ENCODE assay signal across 1 cellular context in the genomic region with DNA sequence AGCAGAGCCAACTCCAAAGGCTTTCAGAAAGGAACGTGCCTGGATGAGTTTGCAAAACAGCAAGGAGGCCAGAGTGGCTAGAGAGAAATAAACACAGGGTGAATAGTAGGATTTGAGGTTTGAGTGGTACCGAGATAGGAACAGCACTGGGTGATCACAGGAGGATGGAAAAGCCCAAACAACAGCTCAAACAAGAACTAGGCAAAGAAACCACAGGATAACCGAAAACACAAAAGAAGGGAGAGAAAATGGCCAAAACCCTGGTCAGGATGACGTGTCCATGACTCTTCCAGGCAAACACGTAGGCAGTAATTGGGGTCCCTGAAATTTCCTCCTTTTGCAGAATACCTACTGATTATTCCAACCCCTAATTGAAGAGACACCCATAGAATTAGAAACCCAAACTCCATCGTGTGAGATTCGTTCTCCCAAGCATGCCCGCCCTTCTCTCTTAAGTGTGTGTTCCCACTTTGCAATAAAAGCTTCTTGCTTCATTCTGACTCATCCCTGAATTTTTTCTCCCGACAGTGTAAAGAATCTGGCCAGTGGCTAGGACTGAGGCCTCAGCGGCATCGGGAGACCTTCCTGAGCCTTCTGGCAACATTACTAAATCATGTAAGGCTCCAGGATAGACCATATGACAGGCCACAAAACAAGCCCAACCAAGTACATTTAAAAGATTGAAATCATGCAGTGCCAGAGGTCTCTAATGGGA.
TF ChIP-seq lines count a peak whose summit lies in the region.

No MANE protein-coding gene starts in this region.

TF ChIP-seq in K562, 482 proteins besides CTCF, POLR2A, EP300 and RAD21:
- TF ChIP-seq STAG1 (CRISPR knock-in tag; IDR thresholded peaks at IDR 0.05; ENCODE audit: borderline replicate concordance) (no peak), NRF1 (conservative IDR thresholded peaks at IDR 0.05 in 1 of 2, IDR thresholded peaks at IDR 0.05 in 1 of 2) (no peak), TAF1 (IDR thresholded peaks at IDR 0.05; ENCODE audit: control insufficient read depth, extremely low read depth, insufficient read depth, low read length, severe bottlenecking) (no peak), RFX1 (IDR thresholded peaks at IDR 0.05) (no peak), EHMT2 (IDR thresholded peaks at IDR 0.05) (no peak), SUPT5H (IDR thresholded peaks at IDR 0.05) (no peak), FOSL1 (tag; conservative IDR thresholded peaks at IDR 0.05) (peak; percentile 39; the same call in 1 of the 2 replicates)
- TF ChIP-seq, protein P1, sequence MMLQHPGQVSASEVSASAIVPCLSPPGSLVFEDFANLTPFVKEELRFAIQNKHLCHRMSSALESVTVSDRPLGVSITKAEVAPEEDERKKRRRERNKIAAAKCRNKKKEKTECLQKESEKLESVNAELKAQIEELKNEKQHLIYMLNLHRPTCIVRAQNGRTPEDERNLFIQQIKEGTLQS (IDR thresholded peaks at IDR 0.05): peak; percentile 23; the same call in 1 of the 2 replicates
- TF ChIP-seq, protein P1 (CRISPR knock-in tag; conservative IDR thresholded peaks at IDR 0.05): no peak
- TF ChIP-seq, protein P2, sequence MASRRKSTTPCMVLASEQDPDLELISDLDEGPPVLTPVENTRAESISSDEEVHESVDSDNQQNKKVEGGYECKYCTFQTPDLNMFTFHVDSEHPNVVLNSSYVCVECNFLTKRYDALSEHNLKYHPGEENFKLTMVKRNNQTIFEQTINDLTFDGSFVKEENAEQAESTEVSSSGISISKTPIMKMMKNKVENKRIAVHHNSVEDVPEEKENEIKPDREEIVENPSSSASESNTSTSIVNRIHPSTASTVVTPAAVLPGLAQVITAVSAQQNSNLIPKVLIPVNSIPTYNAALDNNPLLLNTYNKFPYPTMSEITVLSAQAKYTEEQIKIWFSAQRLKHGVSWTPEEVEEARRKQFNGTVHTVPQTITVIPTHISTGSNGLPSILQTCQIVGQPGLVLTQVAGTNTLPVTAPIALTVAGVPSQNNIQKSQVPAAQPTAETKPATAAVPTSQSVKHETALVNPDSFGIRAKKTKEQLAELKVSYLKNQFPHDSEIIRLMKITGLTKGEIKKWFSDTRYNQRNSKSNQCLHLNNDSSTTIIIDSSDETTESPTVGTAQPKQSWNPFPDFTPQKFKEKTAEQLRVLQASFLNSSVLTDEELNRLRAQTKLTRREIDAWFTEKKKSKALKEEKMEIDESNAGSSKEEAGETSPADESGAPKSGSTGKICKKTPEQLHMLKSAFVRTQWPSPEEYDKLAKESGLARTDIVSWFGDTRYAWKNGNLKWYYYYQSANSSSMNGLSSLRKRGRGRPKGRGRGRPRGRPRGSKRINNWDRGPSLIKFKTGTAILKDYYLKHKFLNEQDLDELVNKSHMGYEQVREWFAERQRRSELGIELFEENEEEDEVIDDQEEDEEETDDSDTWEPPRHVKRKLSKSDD (conservative IDR thresholded peaks at IDR 0.05; ENCODE audit: low read length): no peak
